2 cellular contexts compared by ENCODE assay signal in the genomic region with DNA sequence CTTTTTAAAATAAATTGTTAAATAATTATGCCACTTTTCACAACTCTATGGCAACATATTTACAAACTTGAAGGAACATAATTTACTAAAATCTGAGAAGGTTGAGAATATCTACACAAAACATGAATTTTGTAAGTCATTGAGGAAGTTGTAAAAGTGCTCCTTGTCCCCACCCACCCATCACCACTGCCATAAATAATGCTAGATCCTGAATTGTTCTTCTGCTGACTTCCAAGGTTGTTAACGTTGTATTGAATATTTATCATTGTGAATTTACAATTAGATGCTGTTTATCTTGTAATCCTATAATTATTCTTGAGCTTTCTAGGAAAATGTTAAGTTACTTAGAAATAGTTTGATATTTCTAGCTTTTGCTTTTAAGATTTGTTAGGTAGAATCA.
TF ChIP-seq lines count a peak whose summit lies in the region.

No MANE protein-coding gene starts in this region.

TF ChIP-seq in GM23338, 12 proteins besides CTCF, POLR2A, EP300 and RAD21 (continued from another document):
- TF ChIP-seq, protein P1, sequence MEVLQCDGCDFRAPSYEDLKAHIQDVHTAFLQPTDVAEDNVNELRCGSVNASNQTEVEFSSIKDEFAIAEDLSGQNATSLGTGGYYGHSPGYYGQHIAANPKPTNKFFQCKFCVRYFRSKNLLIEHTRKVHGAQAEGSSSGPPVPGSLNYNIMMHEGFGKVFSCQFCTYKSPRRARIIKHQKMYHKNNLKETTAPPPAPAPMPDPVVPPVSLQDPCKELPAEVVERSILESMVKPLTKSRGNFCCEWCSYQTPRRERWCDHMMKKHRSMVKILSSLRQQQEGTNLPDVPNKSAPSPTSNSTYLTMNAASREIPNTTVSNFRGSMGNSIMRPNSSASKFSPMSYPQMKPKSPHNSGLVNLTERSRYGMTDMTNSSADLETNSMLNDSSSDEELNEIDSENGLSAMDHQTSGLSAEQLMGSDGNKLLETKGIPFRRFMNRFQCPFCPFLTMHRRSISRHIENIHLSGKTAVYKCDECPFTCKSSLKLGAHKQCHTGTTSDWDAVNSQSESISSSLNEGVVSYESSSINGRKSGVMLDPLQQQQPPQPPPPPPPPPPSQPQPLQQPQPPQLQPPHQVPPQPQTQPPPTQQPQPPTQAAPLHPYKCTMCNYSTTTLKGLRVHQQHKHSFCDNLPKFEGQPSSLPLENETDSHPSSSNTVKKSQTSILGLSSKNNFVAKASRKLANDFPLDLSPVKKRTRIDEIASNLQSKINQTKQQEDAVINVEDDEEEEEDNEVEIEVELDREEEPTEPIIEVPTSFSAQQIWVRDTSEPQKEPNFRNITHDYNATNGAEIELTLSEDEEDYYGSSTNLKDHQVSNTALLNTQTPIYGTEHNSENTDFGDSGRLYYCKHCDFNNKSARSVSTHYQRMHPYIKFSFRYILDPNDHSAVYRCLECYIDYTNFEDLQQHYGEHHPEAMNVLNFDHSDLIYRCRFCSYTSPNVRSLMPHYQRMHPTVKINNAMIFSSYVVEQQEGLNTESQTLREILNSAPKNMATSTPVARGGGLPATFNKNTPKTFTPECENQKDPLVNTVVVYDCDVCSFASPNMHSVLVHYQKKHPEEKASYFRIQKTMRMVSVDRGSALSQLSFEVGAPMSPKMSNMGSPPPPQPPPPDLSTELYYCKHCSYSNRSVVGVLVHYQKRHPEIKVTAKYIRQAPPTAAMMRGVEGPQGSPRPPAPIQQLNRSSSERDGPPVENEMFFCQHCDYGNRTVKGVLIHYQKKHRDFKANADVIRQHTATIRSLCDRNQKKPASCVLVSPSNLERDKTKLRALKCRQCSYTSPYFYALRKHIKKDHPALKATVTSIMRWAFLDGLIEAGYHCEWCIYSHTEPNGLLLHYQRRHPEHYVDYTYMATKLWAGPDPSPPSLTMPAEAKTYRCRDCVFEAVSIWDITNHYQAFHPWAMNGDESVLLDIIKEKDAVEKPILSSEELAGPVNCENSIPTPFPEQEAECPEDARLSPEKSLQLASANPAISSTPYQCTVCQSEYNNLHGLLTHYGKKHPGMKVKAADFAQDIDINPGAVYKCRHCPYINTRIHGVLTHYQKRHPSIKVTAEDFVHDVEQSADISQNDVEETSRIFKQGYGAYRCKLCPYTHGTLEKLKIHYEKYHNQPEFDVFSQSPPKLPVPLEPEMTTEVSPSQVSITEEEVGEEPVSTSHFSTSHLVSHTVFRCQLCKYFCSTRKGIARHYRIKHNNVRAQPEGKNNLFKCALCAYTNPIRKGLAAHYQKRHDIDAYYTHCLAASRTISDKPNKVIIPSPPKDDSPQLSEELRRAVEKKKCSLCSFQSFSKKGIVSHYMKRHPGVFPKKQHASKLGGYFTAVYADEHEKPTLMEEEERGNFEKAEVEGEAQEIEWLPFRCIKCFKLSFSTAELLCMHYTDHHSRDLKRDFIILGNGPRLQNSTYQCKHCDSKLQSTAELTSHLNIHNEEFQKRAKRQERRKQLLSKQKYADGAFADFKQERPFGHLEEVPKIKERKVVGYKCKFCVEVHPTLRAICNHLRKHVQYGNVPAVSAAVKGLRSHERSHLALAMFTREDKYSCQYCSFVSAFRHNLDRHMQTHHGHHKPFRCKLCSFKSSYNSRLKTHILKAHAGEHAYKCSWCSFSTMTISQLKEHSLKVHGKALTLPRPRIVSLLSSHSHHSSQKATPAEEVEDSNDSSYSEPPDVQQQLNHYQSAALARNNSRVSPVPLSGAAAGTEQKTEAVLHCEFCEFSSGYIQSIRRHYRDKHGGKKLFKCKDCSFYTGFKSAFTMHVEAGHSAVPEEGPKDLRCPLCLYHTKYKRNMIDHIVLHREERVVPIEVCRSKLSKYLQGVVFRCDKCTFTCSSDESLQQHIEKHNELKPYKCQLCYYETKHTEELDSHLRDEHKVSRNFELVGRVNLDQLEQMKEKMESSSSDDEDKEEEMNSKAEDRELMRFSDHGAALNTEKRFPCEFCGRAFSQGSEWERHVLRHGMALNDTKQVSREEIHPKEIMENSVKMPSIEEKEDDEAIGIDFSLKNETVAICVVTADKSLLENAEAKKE (CRISPR knock-in tag; IDR thresholded peaks at IDR 0.05), result no peak
- TF ChIP-seq STAT1 (IDR thresholded peaks at IDR 0.05; ENCODE audit: unreplicated experiment), result no peak
- TF ChIP-seq ZNF331 (CRISPR knock-in tag; IDR thresholded peaks at IDR 0.05; ENCODE audit: low read depth), result no peak
- TF ChIP-seq, protein P2, sequence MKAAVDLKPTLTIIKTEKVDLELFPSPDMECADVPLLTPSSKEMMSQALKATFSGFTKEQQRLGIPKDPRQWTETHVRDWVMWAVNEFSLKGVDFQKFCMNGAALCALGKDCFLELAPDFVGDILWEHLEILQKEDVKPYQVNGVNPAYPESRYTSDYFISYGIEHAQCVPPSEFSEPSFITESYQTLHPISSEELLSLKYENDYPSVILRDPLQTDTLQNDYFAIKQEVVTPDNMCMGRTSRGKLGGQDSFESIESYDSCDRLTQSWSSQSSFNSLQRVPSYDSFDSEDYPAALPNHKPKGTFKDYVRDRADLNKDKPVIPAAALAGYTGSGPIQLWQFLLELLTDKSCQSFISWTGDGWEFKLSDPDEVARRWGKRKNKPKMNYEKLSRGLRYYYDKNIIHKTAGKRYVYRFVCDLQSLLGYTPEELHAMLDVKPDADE (IDR thresholded peaks at IDR 0.05), result no peak
- TF ChIP-seq, protein P3, sequence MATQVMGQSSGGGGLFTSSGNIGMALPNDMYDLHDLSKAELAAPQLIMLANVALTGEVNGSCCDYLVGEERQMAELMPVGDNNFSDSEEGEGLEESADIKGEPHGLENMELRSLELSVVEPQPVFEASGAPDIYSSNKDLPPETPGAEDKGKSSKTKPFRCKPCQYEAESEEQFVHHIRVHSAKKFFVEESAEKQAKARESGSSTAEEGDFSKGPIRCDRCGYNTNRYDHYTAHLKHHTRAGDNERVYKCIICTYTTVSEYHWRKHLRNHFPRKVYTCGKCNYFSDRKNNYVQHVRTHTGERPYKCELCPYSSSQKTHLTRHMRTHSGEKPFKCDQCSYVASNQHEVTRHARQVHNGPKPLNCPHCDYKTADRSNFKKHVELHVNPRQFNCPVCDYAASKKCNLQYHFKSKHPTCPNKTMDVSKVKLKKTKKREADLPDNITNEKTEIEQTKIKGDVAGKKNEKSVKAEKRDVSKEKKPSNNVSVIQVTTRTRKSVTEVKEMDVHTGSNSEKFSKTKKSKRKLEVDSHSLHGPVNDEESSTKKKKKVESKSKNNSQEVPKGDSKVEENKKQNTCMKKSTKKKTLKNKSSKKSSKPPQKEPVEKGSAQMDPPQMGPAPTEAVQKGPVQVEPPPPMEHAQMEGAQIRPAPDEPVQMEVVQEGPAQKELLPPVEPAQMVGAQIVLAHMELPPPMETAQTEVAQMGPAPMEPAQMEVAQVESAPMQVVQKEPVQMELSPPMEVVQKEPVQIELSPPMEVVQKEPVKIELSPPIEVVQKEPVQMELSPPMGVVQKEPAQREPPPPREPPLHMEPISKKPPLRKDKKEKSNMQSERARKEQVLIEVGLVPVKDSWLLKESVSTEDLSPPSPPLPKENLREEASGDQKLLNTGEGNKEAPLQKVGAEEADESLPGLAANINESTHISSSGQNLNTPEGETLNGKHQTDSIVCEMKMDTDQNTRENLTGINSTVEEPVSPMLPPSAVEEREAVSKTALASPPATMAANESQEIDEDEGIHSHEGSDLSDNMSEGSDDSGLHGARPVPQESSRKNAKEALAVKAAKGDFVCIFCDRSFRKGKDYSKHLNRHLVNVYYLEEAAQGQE (IDR thresholded peaks at IDR 0.05; ENCODE audit: unreplicated experiment), result no peak
- TF ChIP-seq EZH2 (IDR thresholded peaks at IDR 0.05; ENCODE audit: low read depth, unreplicated experiment), result no peak
- no peak for TF ChIP-seq EZH2phosphoT487 (IDR thresholded peaks at IDR 0.05; ENCODE audit: unreplicated experiment)
TF ChIP-seq in GM23338: peak in this region for 0.

TF ChIP-seq in K562, 482 proteins besides CTCF, POLR2A, EP300 and RAD21 (continued from another document):
- TF ChIP-seq, protein P3 (CRISPR knock-in tag; IDR thresholded peaks at IDR 0.05; ENCODE audit: low read depth), result no peak
- peak; percentile 62 for TF ChIP-seq MEIS2 (IDR thresholded peaks at IDR 0.05; ENCODE audit: partially characterized antibody)
